30 cellular contexts compared by ENCODE assay signal in the genomic region with DNA sequence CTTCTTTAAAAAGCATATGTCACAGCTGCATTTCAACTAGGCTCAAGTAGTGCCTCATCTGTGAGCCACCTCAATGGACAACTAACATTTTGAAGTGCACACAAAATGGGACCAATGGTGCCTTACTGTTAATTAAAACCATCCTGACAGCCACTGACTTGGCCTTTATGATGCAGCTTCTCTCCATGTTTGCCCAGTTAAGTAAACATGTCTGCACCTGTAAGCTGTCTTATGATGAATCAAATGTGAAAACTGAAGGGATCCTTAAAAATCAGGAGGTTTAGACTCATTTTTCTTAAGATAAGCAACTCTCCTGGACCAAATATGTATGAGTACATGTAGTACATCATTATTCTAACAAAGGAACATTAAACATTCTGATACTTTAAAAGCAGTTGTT.
DNase-seq lines count a peak whose midpoint lies in the region; ATAC-seq, FAIRE-seq and TF ChIP-seq lines count a peak whose summit lies in the region.
"Had no signal": no experiment of that assay in that cellular context is flagged by ENCODE, and none has a peak within 500 bp of the region (broad histone marks: within the 10 kb centered on the region; RNA-seq: fewer than 3 reads in every experiment).

No MANE protein-coding gene starts in this region.

- no peak overlapping the region for H3K14ac ChIP-seq in mesenchymal stem cell (ENCODE audit: low read length in 2 of 2)

- DNase-seq in HepG2 (ENCODE audit: low spot score) (no peak), right lobe of liver (no peak), NCI-H2081 (lab: John Stamatoyannopoulos, UW) (peak; percentile 30 to 88), NCI-H748 treated with DMSO at 0.1 percent for 48 hours (lab: John Stamatoyannopoulos, UW) (peak; percentile 49), mesenchymal stem cell (no peak), dorsolateral prefrontal cortex (no peak), iPS-NIHi11 (ENCODE audit: low spot score) (no peak)
- DNase-seq in activated naive CD4-positive, alpha-beta T cell treated with anti-CD3 and anti-CD28 coated beads, Interleukin-2, amount 10 ng/mL, durations not matched to agents 7 days and 5 days, result no peak
- DNase-seq: activated CD4-positive, alpha-beta T cell treated with anti-CD3 and anti-CD28 coated beads for 1 hour; activated CD8-positive, alpha-beta T cell treated with anti-CD3 and anti-CD28 coated beads, Interleukin-2, amount 10 ng/mL, durations not matched to agents 7 days and 5 days; amygdala; CD4-positive, alpha-beta T cell; hypothalamus; immature natural killer cell; KG1; left cardiac atrium; mammary epithelial cell; MG63; NCI-H1694; NCI-H446; T-helper 2 cell; trophoblast cell had no signal

- no peak overlapping the region for H3K23ac ChIP-seq in mesenchymal stem cell (ENCODE audit: low read length in 2 of 2)

- H2BK120ac ChIP-seq in mesenchymal stem cell (ENCODE audit: low read depth, low read length), result no peak overlapping the region

- no peaks in the 10 kb centered on the region for H3K9me3 Mint-ChIP-seq in activated naive CD4-positive, alpha-beta T cell treated with anti-CD3 and anti-CD28 coated beads, Interleukin-2, amount 10 ng/mL, durations not matched to agents 7 days and 5 days
- H3K9me3 Mint-ChIP-seq: CD4-positive, alpha-beta T cell; nephron had no signal

- intact Hi-C loops in HepG2 (cut with micrococcal nuclease; ENCODE audit: unreplicated experiment) (no loop called here), right lobe of liver (cut with DNase I) (no loop called here), dorsolateral prefrontal cortex (cut with DNase I) (no loop called here)

- peak overlapping the region; percentile 52 for H2BK15ac ChIP-seq in mesenchymal stem cell (ENCODE audit: low read depth, poor library complexity, severe bottlenecking)

- H3K4me3 Mint-ChIP-seq in activated naive CD4-positive, alpha-beta T cell treated with anti-CD3 and anti-CD28 coated beads, Interleukin-2, amount 10 ng/mL, durations not matched to agents 7 days and 5 days, result no peak overlapping the region
- H3K4me3 Mint-ChIP-seq: activated CD8-positive, alpha-beta T cell treated with anti-CD3 and anti-CD28 coated beads, Interleukin-2, amount 10 ng/mL, durations not matched to agents 7 days and 5 days; activated naive CD4-positive, alpha-beta T cell treated with anti-CD3 and anti-CD28 coated beads, Interleukin-2, amount 50 U/mL, for 24 hours; CD4-positive, alpha-beta T cell; immature natural killer cell; nephron; stimulated activated effector memory CD8-positive, alpha-beta T cell treated with anti-CD3 and anti-CD28 coated beads, Interleukin-12 subunit alpha, Interleukin-12 subunit beta, amount 100 ng/mL, for 72 hours had no signal

- H3K9me3 ChIP-seq in HepG2 (ENCODE audit: low read length) (no peaks in the 10 kb centered on the region), right lobe of liver (no peaks in the 10 kb centered on the region), mesenchymal stem cell (ENCODE audit: control insufficient read depth, low read length) (no peaks in the 10 kb centered on the region)
- H3K9me3 ChIP-seq: MG63 had no signal

- H3K4me3 ChIP-seq in HepG2 (replicated peaks in 1 of 3; ENCODE audit: insufficient read depth in 1 of 3, low read depth in 2 of 3, low read length in 3 of 3) (no peak overlapping the region), right lobe of liver (no peak overlapping the region), mesenchymal stem cell (ENCODE audit: insufficient read depth in 1 of 2, low read depth in 1 of 2, low read length in 2 of 2) (no peak overlapping the region), dorsolateral prefrontal cortex (no peak overlapping the region)
- H3K4me3 ChIP-seq: MG63 had no signal

- H3K79me2 ChIP-seq in HepG2 (ENCODE audit: insufficient read depth, low read length), result peaks cover 57% of the 10 kb centered on the region

- TF ChIP-seq POLR2A in HepG2 (IDR thresholded peaks at IDR 0.05; ENCODE audit: insufficient read depth in 1 of 2, low read depth in 2 of 2, low read length in 2 of 2), result no peak
- TF ChIP-seq POLR2A in right lobe of liver (IDR thresholded peaks at IDR 0.05), result no peak

- no peaks in the 10 kb centered on the region for H3K27me3 Mint-ChIP-seq in activated naive CD4-positive, alpha-beta T cell treated with anti-CD3 and anti-CD28 coated beads, Interleukin-2, amount 10 ng/mL, durations not matched to agents 7 days and 5 days
- H3K27me3 Mint-ChIP-seq: activated naive CD4-positive, alpha-beta T cell treated with anti-CD3 and anti-CD28 coated beads, Interleukin-2, amount 50 U/mL, for 24 hours; CD4-positive, alpha-beta T cell had no signal

- peaks cover 30% of the 10 kb centered on the region for H3K4me1 ChIP-seq in HepG2 (ENCODE audit: insufficient read depth, low read length)
- no peaks in the 10 kb centered on the region for H3K4me1 ChIP-seq in right lobe of liver
- no peaks in the 10 kb centered on the region for H3K4me1 ChIP-seq in mesenchymal stem cell (ENCODE audit: control insufficient read depth, insufficient read depth, low read depth, low read length)

- no peak overlapping the region for H2AK5ac ChIP-seq in mesenchymal stem cell (ENCODE audit: low read length, severe bottlenecking)

- no peak overlapping the region for H4K91ac ChIP-seq in mesenchymal stem cell (ENCODE audit: low read length)

- H3K36me3 ChIP-seq in HepG2 (replicated peaks in 1 of 2; ENCODE audit: control insufficient read depth in 1 of 2, insufficient read depth in 2 of 2, low read length in 2 of 2) (peaks cover 0 to 1% of the 10 kb centered on the region in 2 experiments; a peak in 1 of 5 replicates), right lobe of liver (no peaks in the 10 kb centered on the region), mesenchymal stem cell (ENCODE audit: control insufficient read depth in 1 of 2, insufficient read depth in 2 of 2, low read depth in 1 of 2, low read length in 2 of 2) (no peaks in the 10 kb centered on the region)
- H3K36me3 ChIP-seq: MG63 had no signal

- no peaks in the 10 kb centered on the region; the same call in 1 of the 2 replicates for H4K20me1 ChIP-seq in HepG2 (ENCODE audit: insufficient read depth, low read length)

- no peak overlapping the region for H3K9ac ChIP-seq in HepG2 (ENCODE audit: insufficient read depth, low read depth, low read length)
- no peak overlapping the region for H3K9ac ChIP-seq in mesenchymal stem cell (ENCODE audit: low read length)

- H3K27ac ChIP-seq in HepG2 (ENCODE audit: extremely low read length, insufficient read depth, low read length), result peak overlapping the region; percentile 52
- H3K27ac ChIP-seq in right lobe of liver, result no peak overlapping the region
- no peak overlapping the region for H3K27ac ChIP-seq in mesenchymal stem cell (ENCODE audit: low read length, poor library complexity, severe bottlenecking)
- no peak overlapping the region for H3K27ac ChIP-seq in dorsolateral prefrontal cortex

- H3K27ac Mint-ChIP-seq in activated naive CD4-positive, alpha-beta T cell treated with anti-CD3 and anti-CD28 coated beads, Interleukin-2, amount 10 ng/mL, durations not matched to agents 7 days and 5 days, result no peak overlapping the region
- H3K27ac Mint-ChIP-seq: activated CD8-positive, alpha-beta T cell treated with anti-CD3 and anti-CD28 coated beads, Interleukin-2, amount 10 ng/mL, durations not matched to agents 7 days and 5 days; activated naive CD4-positive, alpha-beta T cell treated with anti-CD3 and anti-CD28 coated beads, Interleukin-2, amount 50 U/mL, for 24 hours; activated T-helper 2 cell treated with anti-CD3 and anti-CD28 coated beads, Interferon-gamma antibody, Interleukin-2, Interleukin-4, amounts not matched to agents 10 μg/mL and 5 μg/mL and 100 μg/mL, durations not matched to agents 14 hours and 24 hours and 36 hours; CD4-positive, alpha-beta T cell; immature natural killer cell; nephron; stimulated activated effector memory CD8-positive, alpha-beta T cell treated with anti-CD3 and anti-CD28 coated beads, Interleukin-12 subunit alpha, Interleukin-12 subunit beta, amount 100 ng/mL, for 72 hours had no signal

- no peaks in the 10 kb centered on the region for H3K27me3 ChIP-seq in HepG2 (ENCODE audit: control insufficient read depth in 1 of 2, insufficient read depth in 2 of 2, low read length in 2 of 2)
- no peaks in the 10 kb centered on the region for H3K27me3 ChIP-seq in right lobe of liver
- no peaks in the 10 kb centered on the region for H3K27me3 ChIP-seq in mesenchymal stem cell (ENCODE audit: control insufficient read depth in 1 of 2, insufficient read depth in 1 of 2, low read length in 2 of 2)
- H3K27me3 ChIP-seq in dorsolateral prefrontal cortex, result no peaks in the 10 kb centered on the region
- H3K27me3 ChIP-seq: MG63 had no signal

- FAIRE-seq in HepG2 (lab: Jason Lieb, UNC), result no peak
- FAIRE-seq: endothelial cell of umbilical vein, GM12892, H54 had no signal

- H3K4me2 ChIP-seq in HepG2 (ENCODE audit: low read depth, low read length) (no peak overlapping the region), mesenchymal stem cell (ENCODE audit: low read length, poor library complexity, severe bottlenecking) (no peak overlapping the region)

- H3K4me1 Mint-ChIP-seq in activated naive CD4-positive, alpha-beta T cell treated with anti-CD3 and anti-CD28 coated beads, Interleukin-2, amount 10 ng/mL, durations not matched to agents 7 days and 5 days, result no peaks in the 10 kb centered on the region
- H3K4me1 Mint-ChIP-seq: activated naive CD4-positive, alpha-beta T cell treated with anti-CD3 and anti-CD28 coated beads, Interleukin-2, amount 50 U/mL, for 24 hours; immature natural killer cell; nephron; stimulated activated effector memory CD8-positive, alpha-beta T cell treated with anti-CD3 and anti-CD28 coated beads, Interleukin-12 subunit alpha, Interleukin-12 subunit beta, amount 100 ng/mL, for 72 hours had no signal

- H3K4ac ChIP-seq in mesenchymal stem cell (ENCODE audit: low read depth in 1 of 2, low read length in 2 of 2), result no peak overlapping the region

- no TSS peak for BruUV-seq in HepG2 (replicated peaks; lab: Mats Ljungman, UMichigan)

- CTCF ChIA-PET in HepG2 (lab: Yijun Ruan, JAX; ENCODE audit: low intra/inter-chr PET ratio, low total read pairs), result no interaction called here
- CTCF ChIA-PET in activated naive CD4-positive, alpha-beta T cell treated with anti-CD3 and anti-CD28 coated beads, Interleukin-2, amount 10 ng/mL, durations not matched to agents 7 days and 5 days (lab: Charles Lee), result no interaction called here

- TF ChIP-seq EP300 in HepG2 (IDR thresholded peaks at IDR 0.05; ENCODE audit: low read depth in 2 of 2, low read length in 2 of 2) (no peak), HepG2 (CRISPR knock-in tag; IDR thresholded peaks at IDR 0.05; ENCODE audit: borderline replicate concordance) (no peak)

- H3K79me1 ChIP-seq in mesenchymal stem cell (replicated peaks; ENCODE audit: low read length, poor library complexity, severe bottlenecking), result peaks cover 6% of the 10 kb centered on the region

- no peak overlapping the region for H4K8ac ChIP-seq in mesenchymal stem cell (ENCODE audit: low read length)

- no peak overlapping the region for H2BK12ac ChIP-seq in mesenchymal stem cell (ENCODE audit: low read length in 2 of 2)

- H2AFZ ChIP-seq in HepG2 (ENCODE audit: low read length) (no peak overlapping the region), mesenchymal stem cell (ENCODE audit: low read depth, low read length) (no peak overlapping the region)

- H2BK5ac ChIP-seq in mesenchymal stem cell (ENCODE audit: low read depth, low read length, poor library complexity, severe bottlenecking), result no peak overlapping the region

- in situ Hi-C loops in HepG2 (cut with HindIII; ENCODE audit: extremely low pct_ligation_motif_present, low pct_unique_long_range_greater_than_20kb), result no loop called here

- TF ChIP-seq RAD21 in HepG2 (CRISPR knock-in tag; IDR thresholded peaks at IDR 0.05), result no peak

- no peak overlapping the region for H3K18ac ChIP-seq in mesenchymal stem cell (ENCODE audit: low read depth in 1 of 2, low read length in 2 of 2)

- POLR2A ChIA-PET in HepG2 (lab: Yijun Ruan, JAX), result interaction anchor here (1.6 kb wide), 1 partner anchor 13 kb away, joined by 6 read pairs; no protein-coding TSS in a partner anchor

- no peak for ATAC-seq in HepG2
- ATAC-seq in right lobe of liver, result no peak
- ATAC-seq: activated CD8-positive, alpha-beta T cell treated with anti-CD3 and anti-CD28 coated beads, Interleukin-2, amount 10 ng/mL, durations not matched to agents 7 days and 5 days; left cardiac atrium; Right ventricle myocardium inferior; stimulated activated effector memory CD8-positive, alpha-beta T cell treated with anti-CD3 and anti-CD28 coated beads, Interleukin-12 subunit alpha, Interleukin-12 subunit beta, amount 100 ng/mL, for 72 hours had no signal

- no peak for TF ChIP-seq CTCF in HepG2 (CRISPR knock-in tag; IDR thresholded peaks at IDR 0.05)
- TF ChIP-seq CTCF in right lobe of liver (IDR thresholded peaks at IDR 0.05), result no peak
- no peak for TF ChIP-seq CTCF in dorsolateral prefrontal cortex (IDR thresholded peaks at IDR 0.05 in 54 of 56, conservative IDR thresholded peaks at IDR 0.05 in 2 of 56; ENCODE audit: low read depth in 1 of 56, partially characterized antibody in 56 of 56)

- no peaks in the 10 kb centered on the region for H3K36me3 Mint-ChIP-seq in activated naive CD4-positive, alpha-beta T cell treated with anti-CD3 and anti-CD28 coated beads, Interleukin-2, amount 10 ng/mL, durations not matched to agents 7 days and 5 days
- H3K36me3 Mint-ChIP-seq: activated naive CD4-positive, alpha-beta T cell treated with anti-CD3 and anti-CD28 coated beads, Interleukin-2, amount 50 U/mL, for 24 hours; immature natural killer cell; stimulated activated effector memory CD8-positive, alpha-beta T cell treated with anti-CD3 and anti-CD28 coated beads, Interleukin-12 subunit alpha, Interleukin-12 subunit beta, amount 100 ng/mL, for 72 hours had no signal

Comparison
In these comparisons a context has a peak if more than half of its experiments do, and no peak if none do; other contexts are left out.
1. DNase-seq: peak in NCI-H2081 (2 of 2) and NCI-H748 treated with DMSO at 0.1 percent for 48 hours (single experiment); none in HepG2 (single experiment), right lobe of liver (0 of 3), mesenchymal stem cell (single experiment), activated naive CD4-positive, alpha-beta T cell treated with anti-CD3 and anti-CD28 coated beads, Interleukin-2, amount 10 ng/mL, durations not matched to agents 7 days and 5 days (single experiment), dorsolateral prefrontal cortex (0 of 10) and iPS-NIHi11 (single experiment).